ENCODE assay signal across 9 cellular contexts in the genomic region with DNA sequence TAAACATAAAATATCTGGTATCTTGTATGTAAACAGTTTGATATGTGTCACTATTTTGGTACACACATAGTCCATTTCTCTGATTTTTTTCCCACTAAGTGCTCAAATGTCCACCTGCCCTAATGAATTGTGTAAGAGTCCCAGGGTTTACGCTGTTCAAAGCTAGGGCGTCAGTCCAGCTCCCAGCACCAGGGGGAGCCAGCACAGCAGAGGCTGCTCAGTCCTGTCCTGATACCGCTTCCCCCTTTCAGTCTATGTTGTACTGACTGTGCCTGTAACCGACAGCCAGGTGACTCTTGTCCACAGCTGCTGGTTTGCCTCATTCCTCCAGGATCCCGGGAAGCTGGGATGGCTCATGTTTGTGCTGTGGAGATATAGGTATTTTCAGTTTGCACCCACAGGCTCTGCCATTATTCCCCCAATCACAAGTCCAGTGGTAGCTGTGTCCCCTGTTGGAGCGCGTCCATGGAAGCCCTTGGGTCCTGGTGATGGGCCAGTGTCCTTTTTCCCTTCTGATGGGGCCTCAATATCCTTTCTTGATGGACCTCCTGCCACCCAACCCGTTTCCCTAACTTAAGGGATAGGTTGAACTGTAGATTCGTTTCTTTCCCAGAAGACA.
DNase-seq lines count a peak whose midpoint lies in the region; ATAC-seq, FAIRE-seq and TF ChIP-seq lines count a peak whose summit lies in the region.
"Had no signal": no experiment of that assay in that cellular context is flagged by ENCODE, and none has a peak within 500 bp of the region (broad histone marks: within the 10 kb centered on the region; RNA-seq: fewer than 3 reads in every experiment).

No MANE protein-coding gene starts in this region.

- H3K4me3 ChIP-seq in psoas muscle = no peak overlapping the region

- intact Hi-C loops in psoas muscle (cut with DNase I) = no loop called here

- no peaks in the 10 kb centered on the region for H3K36me3 ChIP-seq in psoas muscle (ENCODE audit: insufficient read depth in 1 of 2, low read depth in 1 of 2)

- no peak overlapping the region for H3K27ac ChIP-seq in psoas muscle

- peak; percentile 99 for ATAC-seq in GM19452 (IDR thresholded peaks at IDR 0.05; ENCODE audit: unreplicated experiment)
- ATAC-seq in HG03439 (IDR thresholded peaks at IDR 0.05; ENCODE audit: unreplicated experiment) = peak; percentile 97
- ATAC-seq in psoas muscle = peak in 2 of 4 donors; percentile 57

- no peak overlapping the region for H3K27ac Mint-ChIP-seq in glutamatergic neuron (ENCODE audit: unreplicated experiment)
- H3K27ac Mint-ChIP-seq: T-helper 1 cell treated with Interleukin-12 subunit alpha and Interleukin-12 subunit beta and Interleukin-4 antibody, amounts not matched to agents 30 μg/mL and 1 μg/mL, for 36 hours had no signal

- peak; percentile 85 for TF ChIP-seq CTCF in glutamatergic neuron (IDR thresholded peaks at IDR 0.05; ENCODE audit: partially characterized antibody, unreplicated experiment)
- peak; percentile 33 for TF ChIP-seq CTCF in psoas muscle (IDR thresholded peaks at IDR 0.05)

- no peaks in the 10 kb centered on the region for H3K9me3 ChIP-seq in psoas muscle

- no peaks in the 10 kb centered on the region for H3K27me3 Mint-ChIP-seq in glutamatergic neuron (ENCODE audit: unreplicated experiment)

- peak; percentile 42 for DNase-seq in COLO829 (ENCODE audit: low spot score)
- peak; percentile 65 for DNase-seq in NOMO-1 treated with dmso at 0.1 percent for 144 hours (lab: John Stamatoyannopoulos, UW; ENCODE audit: unreplicated experiment)
- peak; percentile 15 for DNase-seq in activated T-cell treated with anti-CD3 and anti-CD28 coated beads for 4 hours
- peak; percentile 90 for DNase-seq in glutamatergic neuron
- DNase-seq in psoas muscle = peak; percentile 19 to 44
- DNase-seq in frontal cortex (ENCODE audit: low spot score in 2 of 2) = no peak

- H3K4me1 Mint-ChIP-seq in glutamatergic neuron (ENCODE audit: low read depth, unreplicated experiment) = no peaks in the 10 kb centered on the region

- H3K4me3 Mint-ChIP-seq in glutamatergic neuron (ENCODE audit: unreplicated experiment) = no peak overlapping the region
- H3K4me3 Mint-ChIP-seq: T-helper 1 cell treated with Interleukin-12 subunit alpha and Interleukin-12 subunit beta and Interleukin-4 antibody, amounts not matched to agents 30 μg/mL and 1 μg/mL, for 36 hours had no signal

- H3K9me3 Mint-ChIP-seq in glutamatergic neuron (ENCODE audit: unreplicated experiment) = no peaks in the 10 kb centered on the region
- H3K9me3 Mint-ChIP-seq: T-helper 1 cell treated with Interleukin-12 subunit alpha and Interleukin-12 subunit beta and Interleukin-4 antibody, amounts not matched to agents 30 μg/mL and 1 μg/mL, for 36 hours had no signal

- no peak for FAIRE-seq in frontal cortex (lab: Jason Lieb, UNC)

- WGBS in psoas muscle, 3 donors = 56 to 66% (median 59%) methylated on average over 9 of the region's 9 CpGs

- H3K27me3 ChIP-seq in psoas muscle (ENCODE audit: insufficient read depth in 3 of 3, low read length in 2 of 3) = no peaks in the 10 kb centered on the region

- no peaks in the 10 kb centered on the region for H3K4me1 ChIP-seq in psoas muscle

- H3K36me3 Mint-ChIP-seq in glutamatergic neuron (ENCODE audit: unreplicated experiment) = no peaks in the 10 kb centered on the region

Comparison
In these comparisons a context has a peak if more than half of its experiments do, and no peak if none do; other contexts are left out.
1. DNase-seq: peak in COLO829 (single experiment), NOMO-1 treated with dmso at 0.1 percent for 144 hours (single experiment), activated T-cell treated with anti-CD3 and anti-CD28 coated beads for 4 hours (single experiment), glutamatergic neuron (single experiment) and psoas muscle (2 of 2); none in frontal cortex (0 of 2).